In the genomic region with DNA sequence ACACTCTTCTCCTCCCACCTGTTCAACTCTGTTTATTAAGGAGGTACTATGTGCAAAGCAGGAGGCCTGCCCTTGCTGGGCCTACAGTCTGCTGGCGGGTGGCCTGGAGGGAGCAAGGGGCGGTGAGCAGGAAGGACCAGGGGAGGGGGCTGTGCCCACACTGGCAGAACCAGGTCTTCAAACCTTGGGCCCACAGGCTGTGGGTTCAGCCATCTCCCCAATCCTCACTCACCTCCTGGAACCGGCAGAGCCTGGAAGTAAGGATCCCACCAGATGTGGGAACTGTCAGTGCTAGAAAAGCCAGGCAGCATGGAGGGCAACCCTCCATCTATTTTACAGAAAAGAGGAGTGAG, we compare ENCODE assay signal across 20 cellular contexts. TPM values are rescaled to one million over a fixed set of nuclear protein-coding genes. Genes with fewer than 3 reads are reported as not detected.
"Had no signal": no experiment of that assay in that cellular context is flagged by ENCODE, and none has a peak within 500 bp of the region (broad histone marks: within the 10 kb centered on the region; RNA-seq: fewer than 3 reads in every experiment).

No MANE protein-coding gene starts in this region.

- H3K36me3 Mint-ChIP-seq: activated naive CD8-positive, alpha-beta T cell treated with anti-CD3 and anti-CD28 coated beads for 36 hours; naive B cell had no signal

- ATAC-seq: body of pancreas, foreskin keratinocyte, mucosa of descending colon had no signal

- H3K4me3 Mint-ChIP-seq: activated naive CD8-positive, alpha-beta T cell treated with anti-CD3 and anti-CD28 coated beads for 36 hours; activated T-cell treated with anti-CD3 and anti-CD28 coated beads, Interleukin-2, amount 50 U/mL, for 72 hours; central memory CD8-positive, alpha-beta T cell; naive B cell had no signal

- H3K27ac Mint-ChIP-seq: activated naive CD8-positive, alpha-beta T cell treated with anti-CD3 and anti-CD28 coated beads for 36 hours; activated T-cell treated with anti-CD3 and anti-CD28 coated beads, Interleukin-2, amount 50 U/mL, for 72 hours had no signal

- DNase-seq: activated CD4-positive, alpha-beta T cell treated with anti-CD3 and anti-CD28 coated beads, Interleukin-2, amount 50 U/mL, for 1 hour; activated CD4-positive, CD25-positive, alpha-beta regulatory T cell treated with anti-CD3 and anti-CD28 coated beads, Interleukin-2, amount 50 U/mL, for 72 hours; activated CD8-positive, alpha-beta memory T cell treated with anti-CD3 and anti-CD28 coated beads for 24 hours; activated CD8-positive, alpha-beta memory T cell treated with anti-CD3 and anti-CD28 coated beads, Interleukin-2, amount 50 U/mL, for 48 hours; activated gamma-delta T cell; activated T-cell treated with anti-CD3 and anti-CD28 coated beads, Interleukin-2, amount 50 U/mL, for 72 hours; amniotic stem cell; body of pancreas; foreskin keratinocyte; mesenchymal stem cell; naive B cell; retina; stimulated activated CD4-positive, alpha-beta T cell treated with anti-CD3 and anti-CD28 coated beads, Interleukin-15, amount 100 ng/mL, for 24 hours; stimulated activated CD4-positive, alpha-beta T cell treated with anti-CD3 and anti-CD28 coated beads, Interleukin-2, amount 100 ng/mL, for 48 hours; T-helper 2 cell had no signal

- H3K4me1 Mint-ChIP-seq: central memory CD8-positive, alpha-beta T cell; naive B cell had no signal

- H3K27me3 Mint-ChIP-seq: activated naive CD8-positive, alpha-beta T cell treated with anti-CD3 and anti-CD28 coated beads for 36 hours had no signal

- H3K9me3 Mint-ChIP-seq: activated naive CD8-positive, alpha-beta T cell treated with anti-CD3 and anti-CD28 coated beads for 36 hours; activated T-cell treated with anti-CD3 and anti-CD28 coated beads, Interleukin-2, amount 50 U/mL, for 72 hours; central memory CD8-positive, alpha-beta T cell; naive B cell had no signal

RNA-seq across cellular contexts. Expression of a gene that starts 50.8 kb away (rescaled TPM):
- total RNA-seq: epithelial cell of proximal tubule, kidney epithelial cell had no signal
